Comparison of ENCODE assay signal across 8 cellular contexts in the genomic region with DNA sequence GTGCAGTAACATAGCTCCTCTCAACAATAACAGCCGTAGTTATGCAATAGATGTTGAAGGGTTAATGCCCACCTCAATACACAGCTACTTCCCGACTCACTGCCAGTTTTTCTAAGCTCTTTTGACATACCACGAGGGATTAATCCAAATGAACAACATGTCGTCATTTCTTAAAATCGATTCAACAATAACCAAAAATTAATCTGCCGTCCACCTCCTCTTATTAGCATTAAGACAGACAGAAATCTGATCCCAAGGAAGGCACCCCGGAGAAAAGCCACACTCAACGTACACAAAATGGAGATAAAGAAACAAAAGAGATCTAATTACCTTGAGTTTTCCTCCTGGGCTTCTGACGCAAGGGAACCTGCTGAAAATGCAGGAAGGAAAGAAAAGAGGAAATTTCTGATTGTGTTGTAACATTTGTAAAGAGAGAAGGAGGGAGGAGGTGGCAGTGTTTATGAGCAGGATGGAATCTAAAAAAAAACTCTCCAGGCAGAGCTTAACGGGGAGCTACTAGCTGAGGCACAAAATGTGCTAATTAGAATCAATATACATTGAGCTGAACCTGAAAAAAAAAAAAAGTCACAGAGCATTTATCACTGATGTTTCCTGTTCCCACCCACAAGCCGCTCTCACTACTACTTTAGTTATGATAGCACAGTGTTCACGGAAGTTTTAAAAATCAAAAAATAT.
A peak's percentile ranks its signal among the peaks of the same experiment; 100 is the strongest.
DNase-seq lines count a peak whose midpoint lies in the region; ATAC-seq lines count a peak whose summit lies in the region.

No MANE protein-coding gene starts in this region.

- H3K9me3 Mint-ChIP-seq in activated T-helper 17 cell treated with anti-CD3 and anti-CD28 coated beads, Interleukin-2, amount 50 U/mL, for 72 hours: peaks cover 8% of the 10 kb centered on the region

- peak overlapping the region; percentile 86 for H3K27ac Mint-ChIP-seq in activated T-helper 17 cell treated with anti-CD3 and anti-CD28 coated beads, Interleukin-2, amount 50 U/mL, for 72 hours

- peak overlapping the region; percentile 99 for H3K4me3 Mint-ChIP-seq in activated T-helper 17 cell treated with anti-CD3 and anti-CD28 coated beads, Interleukin-2, amount 50 U/mL, for 72 hours

- peaks cover 37% of the 10 kb centered on the region for H3K36me3 Mint-ChIP-seq in activated T-helper 17 cell treated with anti-CD3 and anti-CD28 coated beads, Interleukin-2, amount 50 U/mL, for 72 hours (ENCODE audit: low read depth)

- ATAC-seq in GM21367 (IDR thresholded peaks at IDR 0.05; ENCODE audit: unreplicated experiment): peak; percentile 36
- peak; percentile 42 for ATAC-seq in HG03565 (IDR thresholded peaks at IDR 0.05; ENCODE audit: unreplicated experiment)
- peak; percentile 56 for ATAC-seq in activated T-helper 17 cell treated with anti-CD3 and anti-CD28 coated beads, Interleukin-2, amount 50 U/mL, for 72 hours (replicated peaks)

- no peaks in the 10 kb centered on the region for H3K27me3 Mint-ChIP-seq in activated T-helper 17 cell treated with anti-CD3 and anti-CD28 coated beads, Interleukin-2, amount 50 U/mL, for 72 hours

- DNase-seq in ELF-1 (ENCODE audit: low read depth, low spot score) (peak; percentile 49), midbrain (lab: John Stamatoyannopoulos, UW) (peak; percentile 16), NCI-H1930 (lab: John Stamatoyannopoulos, UW) (no peak), T-helper 9 cell (no peak), GDM1 (lab: John Stamatoyannopoulos, UW) (no peak)

- peaks cover 54% of the 10 kb centered on the region for H3K4me1 Mint-ChIP-seq in activated T-helper 17 cell treated with anti-CD3 and anti-CD28 coated beads, Interleukin-2, amount 50 U/mL, for 72 hours

Comparison
In these comparisons a context has a peak if more than half of its experiments do, and no peak if none do; other contexts are left out.
1. DNase-seq: peak in ELF-1 (single experiment) and midbrain (single experiment); none in NCI-H1930 (0 of 2), T-helper 9 cell (single experiment) and GDM1 (single experiment).
2. Peak in every context shown above with its lines, with median percentiles within 50 percentile points of each other: ATAC-seq.